9 cellular contexts compared by ENCODE assay signal in the genomic region with DNA sequence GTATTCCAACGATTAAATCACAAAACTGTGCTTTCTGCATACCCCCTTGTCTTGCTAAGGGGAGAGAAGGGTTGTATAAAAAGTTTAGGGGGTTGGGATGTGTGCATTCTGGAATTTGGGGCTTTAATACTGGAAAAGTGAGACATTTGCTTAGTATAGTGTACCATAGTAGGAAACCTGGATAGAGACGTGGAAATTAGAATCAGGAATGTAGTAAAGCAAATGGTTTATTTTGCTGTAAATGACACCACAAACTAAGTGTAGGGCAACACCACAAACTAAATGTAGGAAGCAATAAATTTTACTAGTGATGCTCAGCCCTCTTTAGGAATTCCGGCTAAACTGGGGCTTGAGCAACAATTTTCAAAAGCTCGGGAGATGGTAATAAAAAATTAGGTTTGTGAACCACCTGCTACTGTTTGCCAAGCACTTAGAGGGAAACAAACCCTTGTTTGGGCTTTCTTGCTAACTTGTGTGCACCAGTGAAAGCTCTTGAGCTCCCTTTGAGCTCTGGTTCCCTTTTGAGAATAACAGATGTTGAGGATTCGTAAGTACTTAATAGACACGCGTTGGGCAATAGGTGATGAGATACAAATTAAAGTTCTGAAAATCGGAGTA.
DNase-seq lines count a peak whose midpoint lies in the region; TF ChIP-seq lines count a peak whose summit lies in the region.
"Had no signal": no experiment of that assay in that cellular context is flagged by ENCODE, and none has a peak within 500 bp of the region (broad histone marks: within the 10 kb centered on the region; RNA-seq: fewer than 3 reads in every experiment).

No MANE protein-coding gene starts in this region.

- H3K27ac ChIP-seq in VCaP: peak overlapping the region; percentile 50
- peak overlapping the region; percentile 35 for H3K27ac ChIP-seq in neutrophil

- H3K4me1 ChIP-seq in neutrophil (ENCODE audit: control insufficient read depth in 1 of 2, insufficient read depth in 1 of 2, low read depth in 1 of 2, low read length in 1 of 2): peaks cover 0 to 14% of the 10 kb centered on the region in 2 experiments

- peaks cover 53% of the 10 kb centered on the region for H3K36me3 ChIP-seq in neutrophil

- H3K9me3 ChIP-seq in neutrophil: no peaks in the 10 kb centered on the region

- TF ChIP-seq CTCF in VCaP (conservative IDR thresholded peaks at IDR 0.05) (no peak), neutrophil (IDR thresholded peaks at IDR 0.05) (no peak), GM20000 (IDR thresholded peaks at IDR 0.05; ENCODE audit: extremely low read depth, missing control alignments) (no peak)

- peak; percentile 18 for DNase-seq in NCI-H146 (lab: John Stamatoyannopoulos, UW)
- DNase-seq in NCI-H146 treated with DMSO at 0.1 percent for 48 hours (lab: John Stamatoyannopoulos, UW; ENCODE audit: unreplicated experiment): no peak
- DNase-seq in NCI-H2029 treated with DMSO at 0.1 percent for 48 hours (lab: John Stamatoyannopoulos, UW): peak; percentile 82
- no peak for DNase-seq in NK-92 (lab: John Stamatoyannopoulos, UW; ENCODE audit: unreplicated experiment)
- no peak for DNase-seq in activated CD4-positive, alpha-beta T cell treated with anti-CD3 and anti-CD28 coated beads, Interleukin-2, amount 50 U/mL, for 4 hours
- no peak for DNase-seq in GM20000 (ENCODE audit: low spot score)
- DNase-seq: retina had no signal

- H3K27me3 ChIP-seq in neutrophil: no peaks in the 10 kb centered on the region

- no peak overlapping the region for H3K4me3 ChIP-seq in neutrophil (ENCODE audit: low read depth in 1 of 2, low read length in 1 of 2)

Comparison
In these comparisons a context has a peak if more than half of its experiments do, and no peak if none do; other contexts are left out.
1. DNase-seq: peak in NCI-H146 (single experiment) and NCI-H2029 treated with DMSO at 0.1 percent for 48 hours (single experiment); none in NCI-H146 treated with DMSO at 0.1 percent for 48 hours (single experiment), NK-92 (single experiment), activated CD4-positive, alpha-beta T cell treated with anti-CD3 and anti-CD28 coated beads, Interleukin-2, amount 50 U/mL, for 4 hours (0 of 2) and GM20000 (single experiment).